Comparison of ENCODE assay signal across 16 cellular contexts in genomic region chr17:71203953-71204352, GRCh38.
"Had no signal": no experiment of that assay in that cellular context is flagged by ENCODE, and none has a peak within 500 bp of the region (broad histone marks: within the 10 kb centered on the region; RNA-seq: fewer than 3 reads in every experiment).

No MANE protein-coding gene starts in this region.

- H3K4me3 Mint-ChIP-seq: naive thymus-derived CD8-positive, alpha-beta T cell; T-helper 2 cell treated with Interferon-gamma antibody and Interleukin-4, amounts not matched to agents 5 μg/mL and 100 μg/mL, for 36 hours had no signal

- H3K27me3 Mint-ChIP-seq: naive thymus-derived CD8-positive, alpha-beta T cell had no signal

- H3K4me3 ChIP-seq: hepatocyte, left ventricle myocardium inferior, tibial artery, uterus had no signal

- H2AFZ ChIP-seq: hepatocyte, parathyroid adenoma had no signal

- H3K36me3 Mint-ChIP-seq: naive thymus-derived CD8-positive, alpha-beta T cell had no signal

- H3K4me1 ChIP-seq: parathyroid adenoma, uterus had no signal

- H3K79me2 ChIP-seq: hepatocyte, parathyroid adenoma had no signal

- ATAC-seq: naive thymus-derived CD8-positive, alpha-beta T cell had no signal

- H3K4me2 ChIP-seq: hepatocyte had no signal

- DNase-seq: activated CD4-positive, alpha-beta T cell treated with anti-CD3 and anti-CD28 coated beads, Interleukin-2, amount 50 U/mL, for 1 hour; activated CD8-positive, alpha-beta memory T cell treated with anti-CD3 and anti-CD28 coated beads for 24 hours; activated naive CD4-positive, alpha-beta T cell treated with Interleukin-2 at 50 U/mL for 16 hours; anterior cingulate cortex; dermis blood vessel endothelial cell; kidney; left ventricle myocardium inferior; mesenchymal stem cell; naive thymus-derived CD8-positive, alpha-beta T cell; stimulated activated CD4-positive, alpha-beta T cell treated with anti-CD3 and anti-CD28 coated beads, Interleukin-2, amount 100 ng/mL, for 48 hours; stimulated activated naive CD4-positive, alpha-beta T cell; tibial artery; uterus had no signal

- H3K27me3 ChIP-seq: hepatocyte, tibial artery, uterus had no signal

- H3K4me1 Mint-ChIP-seq: naive thymus-derived CD8-positive, alpha-beta T cell had no signal

- H3K27ac Mint-ChIP-seq: naive thymus-derived CD8-positive, alpha-beta T cell; T-helper 2 cell treated with Interferon-gamma antibody and Interleukin-4, amounts not matched to agents 5 μg/mL and 100 μg/mL, for 36 hours had no signal

- H3K9ac ChIP-seq: parathyroid adenoma had no signal

- H3K9me3 ChIP-seq: left ventricle myocardium inferior, tibial artery, uterus had no signal

- H3K27ac ChIP-seq: hepatocyte, left ventricle myocardium inferior, parathyroid adenoma, tibial artery, uterus had no signal

- H3K36me3 ChIP-seq: left ventricle myocardium inferior, tibial artery, uterus had no signal
